In the genomic region with DNA sequence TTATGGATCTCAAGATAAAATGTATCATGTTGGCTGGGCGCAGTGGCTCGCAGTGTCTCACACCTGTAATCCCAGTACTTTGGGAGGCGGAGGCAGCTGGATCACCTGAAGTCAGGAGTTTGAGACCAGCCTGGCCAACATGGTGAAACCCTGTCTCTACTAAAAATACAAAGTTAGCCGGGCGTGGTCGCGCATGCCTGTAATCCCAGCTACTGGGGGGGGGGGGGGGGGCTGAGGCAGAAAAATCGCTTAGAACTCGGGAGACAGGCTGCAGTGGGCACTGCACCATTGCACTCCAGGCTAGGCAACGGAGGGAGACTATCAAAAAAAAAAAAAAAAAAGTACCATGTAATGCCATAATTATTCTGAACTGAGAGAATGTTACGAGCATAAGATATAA, we compare ENCODE assay signal across 9 cellular contexts. TPM values are rescaled to one million over a fixed set of nuclear protein-coding genes. Genes with fewer than 3 reads are reported as not detected.
DNase-seq lines count a peak whose midpoint lies in the region; ATAC-seq and TF ChIP-seq lines count a peak whose summit lies in the region.
"Had no signal": no experiment of that assay in that cellular context is flagged by ENCODE, and none has a peak within 500 bp of the region (broad histone marks: within the 10 kb centered on the region; RNA-seq: fewer than 3 reads in every experiment).

No MANE protein-coding gene starts in this region.

- TF ChIP-seq CTCF in MM.1S (IDR thresholded peaks at IDR 0.05; ENCODE audit: low read length) (no peak), omental fat pad (IDR thresholded peaks at IDR 0.05) (no peak)

- H3F3A ChIP-seq in MM.1S (ENCODE audit: insufficient read depth, low read length), result 0 out of 2 replicates have a peak, but pooled peaks cover 3% of the 10 kb centered on the region

- WGBS in neuronal stem cell (ENCODE audit: extremely low coverage in 2 of 2, insufficient read length in 2 of 2, insufficient replicate concordance in 1 of 2), 2 donors, result no CpG with 5 or more reads among the region's 11 CpGs

- no peak overlapping the region for H2BK12ac ChIP-seq in neuronal stem cell (ENCODE audit: low read length)

- no peaks in the 10 kb centered on the region for H4K20me1 ChIP-seq in MM.1S (ENCODE audit: insufficient read depth, low read length)

- no peak overlapping the region for H4K91ac ChIP-seq in neuronal stem cell (ENCODE audit: low read depth, low read length, poor library complexity)

- H3K27ac ChIP-seq in CD8-positive, alpha-beta memory T cell (ENCODE audit: low read depth, low read length), result no peak overlapping the region
- no peak overlapping the region for H3K27ac ChIP-seq in MM.1S (ENCODE audit: low read length)
- no peak overlapping the region for H3K27ac ChIP-seq in effector memory CD4-positive, alpha-beta T cell (ENCODE audit: insufficient read depth, low read length, poor library complexity, severe bottlenecking)
- no peak overlapping the region for H3K27ac ChIP-seq in neuronal stem cell (replicated peaks; ENCODE audit: low read length)

- no peaks in the 10 kb centered on the region for H3K27me3 ChIP-seq in CD8-positive, alpha-beta memory T cell (ENCODE audit: insufficient read depth, low read length, poor library complexity, severe bottlenecking)
- H3K27me3 ChIP-seq in MM.1S (replicated peaks; ENCODE audit: insufficient read depth, low read length), result no peaks in the 10 kb centered on the region
- H3K27me3 ChIP-seq in effector memory CD4-positive, alpha-beta T cell (replicated peaks; ENCODE audit: control insufficient read depth, insufficient read depth, low read length, poor library complexity, severe bottlenecking), result no peaks in the 10 kb centered on the region
- H3K27me3 ChIP-seq in neuronal stem cell (ENCODE audit: control insufficient read depth in 3 of 3, insufficient read depth in 3 of 3, low read depth in 1 of 3, low read length in 3 of 3), result no peaks in the 10 kb centered on the region

- peaks cover 0 to 7% of the 10 kb centered on the region in 2 donors for H3K27me3 Mint-ChIP-seq in CD8-positive, alpha-beta memory T cell

- H2BK120ac ChIP-seq in neuronal stem cell (ENCODE audit: low read depth, low read length), result no peak overlapping the region

- H3K9me3 Mint-ChIP-seq in CD8-positive, alpha-beta memory T cell, result no peaks in the 10 kb centered on the region

- H3K79me2 ChIP-seq in MM.1S (ENCODE audit: low read length), result peaks cover 43% of the 10 kb centered on the region

- H3K4me3 Mint-ChIP-seq in CD8-positive, alpha-beta memory T cell, result peak overlapping the region; percentile 93 to 99 (median 97)

- peak overlapping the region; percentile 96 for H3K4me3 ChIP-seq in CD8-positive, alpha-beta memory T cell (ENCODE audit: low read length)
- no peak overlapping the region for H3K4me3 ChIP-seq in MM.1S (ENCODE audit: low read length)
- H3K4me3 ChIP-seq in effector memory CD4-positive, alpha-beta T cell (ENCODE audit: insufficient read depth, low read depth, low read length, poor library complexity, severe bottlenecking), result peak overlapping the region; percentile 74
- peak overlapping the region; percentile 74 to 87 for H3K4me3 ChIP-seq in neuronal stem cell (ENCODE audit: low read length in 2 of 2)

- no peak overlapping the region for H3K14ac ChIP-seq in neuronal stem cell (ENCODE audit: low read length)

- peak overlapping the region; percentile 65; the same call in 1 of the 2 replicates for H3K4me2 ChIP-seq in MM.1S (ENCODE audit: low read depth, low read length)
- H3K4me2 ChIP-seq in neuronal stem cell (ENCODE audit: insufficient read depth, low read length, poor library complexity, severe bottlenecking), result peak overlapping the region; percentile 18

- H3K9ac ChIP-seq in MM.1S (ENCODE audit: low read length) (no peak overlapping the region), neuronal stem cell (ENCODE audit: low read depth, low read length, poor library complexity) (no peak overlapping the region)

- DNase-seq in CD8-positive, alpha-beta memory T cell, result no peak
- DNase-seq in MM.1S (no peak), neuronal stem cell (ENCODE audit: low spot score) (no peak), GDM1 (lab: John Stamatoyannopoulos, UW) (no peak), omental fat pad (ENCODE audit: low spot score) (no peak)
- no peak for DNase-seq in effector memory CD4-positive, alpha-beta T cell
- DNase-seq in stimulated activated CD4-positive, alpha-beta T cell treated with anti-CD3 and anti-CD28 coated beads, Interleukin-15, amount 100 ng/mL, for 24 hours, result no peak
- DNase-seq in activated CD4-positive, CD25-positive, alpha-beta regulatory T cell (lab: John Stamatoyannopoulos, UW), result no peak
- DNase-seq: OCI-M1 had no signal

- peaks cover 10% of the 10 kb centered on the region for H3K4me1 ChIP-seq in CD8-positive, alpha-beta memory T cell (ENCODE audit: insufficient read depth, low read length)
- H3K4me1 ChIP-seq in MM.1S (ENCODE audit: low read length) (no peaks in the 10 kb centered on the region), neuronal stem cell (ENCODE audit: control insufficient read depth in 2 of 2, insufficient read depth in 1 of 2, low read depth in 1 of 2, low read length in 2 of 2) (peaks cover 0 to 4% of the 10 kb centered on the region in 2 donors)
- peaks cover 3% of the 10 kb centered on the region for H3K4me1 ChIP-seq in effector memory CD4-positive, alpha-beta T cell (ENCODE audit: control insufficient read depth, insufficient read depth, low read length, poor library complexity, severe bottlenecking)

- no peak overlapping the region for H2AK5ac ChIP-seq in neuronal stem cell (ENCODE audit: low read depth, low read length)

- ATAC-seq in omental fat pad (ENCODE audit: low FRiP score), result no peak

- no peaks in the 10 kb centered on the region for H3K9me2 ChIP-seq in MM.1S (replicated peaks; ENCODE audit: insufficient read depth, low read length)

- H3K23ac ChIP-seq in neuronal stem cell (ENCODE audit: low read depth, low read length, poor library complexity), result no peak overlapping the region

- POLR2A ChIA-PET in CD8-positive, alpha-beta memory T cell (lab: Charles Lee), result interaction anchor here (0.6 to 2.2 kb wide), 6 partner anchors 12 to 156 kb away, joined by 3 to 15 read pairs (median 4); partner anchors contain the start of genes ARHGEF6 and GPR101

- no peak overlapping the region for H3K18ac ChIP-seq in neuronal stem cell (ENCODE audit: low read length)

- no peak overlapping the region for H4K8ac ChIP-seq in neuronal stem cell (ENCODE audit: low read depth, low read length)

- H3K36me3 ChIP-seq in CD8-positive, alpha-beta memory T cell (ENCODE audit: insufficient read depth, low read length), result peaks cover 20% of the 10 kb centered on the region
- H3K36me3 ChIP-seq in MM.1S (replicated peaks; ENCODE audit: insufficient read depth, low read length) (peaks cover 4% of the 10 kb centered on the region), neuronal stem cell (replicated peaks in 1 of 2; ENCODE audit: control insufficient read depth in 2 of 2, insufficient read depth in 2 of 2, low read length in 2 of 2) (peaks cover 8 to 61% of the 10 kb centered on the region in 2 donors)
- H3K36me3 ChIP-seq in effector memory CD4-positive, alpha-beta T cell (ENCODE audit: control insufficient read depth, insufficient read depth, low read length), result peaks cover 20% of the 10 kb centered on the region

- H3K4me1 Mint-ChIP-seq in CD8-positive, alpha-beta memory T cell, result peaks cover 18 to 39% (median 18%) of the 10 kb centered on the region in 3 donors

- H2AFZ ChIP-seq in MM.1S (ENCODE audit: low read length), result no peak overlapping the region
- H2AFZ ChIP-seq in neuronal stem cell (ENCODE audit: low read length), result no peak overlapping the region

- peak overlapping the region in 4 of 8 donors; percentile 57 to 100 (median 78) for H3K27ac Mint-ChIP-seq in CD8-positive, alpha-beta memory T cell

- no peak overlapping the region for H3K4ac ChIP-seq in neuronal stem cell (ENCODE audit: low read length)

- H2BK15ac ChIP-seq in neuronal stem cell (ENCODE audit: low read length), result no peak overlapping the region

- no peak overlapping the region for H2BK5ac ChIP-seq in neuronal stem cell (ENCODE audit: low read length)

- CTCF ChIA-PET in CD8-positive, alpha-beta memory T cell (lab: Charles Lee), result interaction anchor here (1.4 kb wide), 1 partner anchor 47 kb away, joined by 6 read pairs; no protein-coding TSS in a partner anchor

- no peaks in the 10 kb centered on the region for H3K79me1 ChIP-seq in neuronal stem cell (ENCODE audit: low read depth, low read length)

- no peaks in the 10 kb centered on the region for H3K9me3 ChIP-seq in CD8-positive, alpha-beta memory T cell (ENCODE audit: low read length)
- H3K9me3 ChIP-seq in MM.1S (replicated peaks; ENCODE audit: insufficient read depth, low read length) (no peaks in the 10 kb centered on the region), neuronal stem cell (replicated peaks in 1 of 2; ENCODE audit: control insufficient read depth in 2 of 2, insufficient read depth in 1 of 2, low read depth in 1 of 2, low read length in 2 of 2) (no peaks in the 10 kb centered on the region)
- no peaks in the 10 kb centered on the region for H3K9me3 ChIP-seq in effector memory CD4-positive, alpha-beta T cell (ENCODE audit: control insufficient read depth, low read length)

- peaks cover 8 to 59% (median 12%) of the 10 kb centered on the region in 3 donors for H3K36me3 Mint-ChIP-seq in CD8-positive, alpha-beta memory T cell

RNA-seq across cellular contexts. Expression of gene RBMX, which starts 2.1 kb away (rescaled TPM):
- total RNA-seq in CD8-positive, alpha-beta memory T cell, result 100 to 1,000 TPM; 318 to 331 TPM
- polyA plus RNA-seq in CD8-positive, alpha-beta memory T cell, result 168 TPM
- 553 TPM for polyA plus RNA-seq in neuronal stem cell (2013, experiment 1 of 2)
- polyA plus RNA-seq in neuronal stem cell (2013, experiment 2 of 2), result 547 TPM
- total RNA-seq in omental fat pad, result 100 to 1,000 TPM; 168 to 207 (median 184) TPM
